In the genomic region with DNA sequence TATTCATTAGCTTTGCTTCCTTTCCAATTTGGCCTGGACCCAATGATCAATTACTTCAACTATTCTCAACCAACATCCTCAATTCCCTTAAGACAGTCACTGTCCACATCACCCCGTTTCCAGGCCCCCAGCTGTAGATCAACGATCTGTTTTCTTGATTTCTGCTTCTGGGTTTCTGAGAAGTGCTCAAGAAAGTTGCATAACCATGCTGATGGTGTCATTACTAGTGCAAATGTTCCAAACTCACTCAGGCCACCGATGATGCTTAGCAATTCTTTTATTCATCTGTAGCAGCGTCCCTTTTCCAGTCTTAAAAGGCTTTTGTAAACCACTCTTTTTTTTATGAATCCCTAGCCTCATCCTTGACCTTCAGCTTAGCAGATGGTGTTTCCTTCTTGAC, we compare ENCODE assay signal across 21 cellular contexts.
DNase-seq lines count a peak whose midpoint lies in the region; ATAC-seq and TF ChIP-seq lines count a peak whose summit lies in the region.
"Had no signal": no experiment of that assay in that cellular context is flagged by ENCODE, and none has a peak within 500 bp of the region (broad histone marks: within the 10 kb centered on the region; RNA-seq: fewer than 3 reads in every experiment).

No MANE protein-coding gene starts in this region.

- H3K9me3 ChIP-seq in mesenchymal stem cell (ENCODE audit: control insufficient read depth, low read length): no peaks in the 10 kb centered on the region
- no peaks in the 10 kb centered on the region for H3K9me3 ChIP-seq in upper lobe of right lung
- H3K9me3 ChIP-seq: HAP-1, neutrophil had no signal

- H3K4me1 ChIP-seq in mesenchymal stem cell (ENCODE audit: control insufficient read depth, insufficient read depth, low read depth, low read length) (peaks cover 2% of the 10 kb centered on the region), upper lobe of right lung (no peaks in the 10 kb centered on the region)
- H3K4me1 ChIP-seq: HAP-1 had no signal

- no peak overlapping the region for H4K8ac ChIP-seq in mesenchymal stem cell (ENCODE audit: low read length)

- H3K14ac ChIP-seq in mesenchymal stem cell (ENCODE audit: low read length in 2 of 2): no peak overlapping the region

- no peak overlapping the region for H3K18ac ChIP-seq in mesenchymal stem cell (ENCODE audit: low read depth in 1 of 2, low read length in 2 of 2)

- no peak overlapping the region for H3K4me2 ChIP-seq in mesenchymal stem cell (ENCODE audit: low read length, poor library complexity, severe bottlenecking)

- WGBS in mesenchymal stem cell: 77% methylated on average over 3 of the region's 4 CpGs

- H3K4me3 ChIP-seq in choroid plexus epithelial cell (ENCODE audit: low read depth, low read length): no peak overlapping the region
- H3K4me3 ChIP-seq in mesenchymal stem cell (ENCODE audit: insufficient read depth in 1 of 2, low read depth in 1 of 2, low read length in 2 of 2): no peak overlapping the region
- H3K4me3 ChIP-seq in upper lobe of right lung: no peak overlapping the region
- H3K4me3 ChIP-seq: HAP-1, K562, stomach had no signal

- H3K36me3 ChIP-seq in mesenchymal stem cell (ENCODE audit: control insufficient read depth in 1 of 2, insufficient read depth in 2 of 2, low read depth in 1 of 2, low read length in 2 of 2) (no peaks in the 10 kb centered on the region), upper lobe of right lung (no peaks in the 10 kb centered on the region)
- H3K36me3 ChIP-seq: HAP-1, neutrophil, stomach had no signal

- H2BK12ac ChIP-seq in mesenchymal stem cell (ENCODE audit: low read length in 2 of 2): no peak overlapping the region

- DNase-seq in MV-4-11 (lab: John Stamatoyannopoulos, UW): peak; percentile 22
- peak; percentile 24 for DNase-seq in choroid plexus epithelial cell (ENCODE audit: low read depth)
- DNase-seq in mesenchymal stem cell: no peak
- no peak for DNase-seq in upper lobe of right lung
- no peak for DNase-seq in NCI-H2081 treated with DMSO at 0.1 percent for 48 hours (lab: John Stamatoyannopoulos, UW)
- DNase-seq: activated CD4-positive, alpha-beta T cell treated with anti-CD3 and anti-CD28 coated beads for 48 hours; activated CD8-positive, alpha-beta memory T cell treated with anti-CD3 and anti-CD28 coated beads for 24 hours; activated effector memory CD4-positive, alpha-beta T cell treated with anti-CD3 and anti-CD28 coated beads, Interleukin-2, amount 50 U/mL, for 16 hours; activated naive CD8-positive, alpha-beta T cell treated with anti-CD3 and anti-CD28 coated beads for 36 hours; DND-41; head of caudate nucleus; small intestine; stomach; T-helper 17 cell; trophoblast cell had no signal

- intact Hi-C loops in upper lobe of right lung (cut with DNase I): no loop called here

- no peak overlapping the region for H2BK120ac ChIP-seq in mesenchymal stem cell (ENCODE audit: low read depth, low read length)

- H3K4ac ChIP-seq in mesenchymal stem cell (ENCODE audit: low read depth in 1 of 2, low read length in 2 of 2): no peak overlapping the region

- H3K79me1 ChIP-seq in mesenchymal stem cell (replicated peaks; ENCODE audit: low read length, poor library complexity, severe bottlenecking): no peaks in the 10 kb centered on the region

- no peak overlapping the region for H2AK5ac ChIP-seq in mesenchymal stem cell (ENCODE audit: low read length, severe bottlenecking)

- ATAC-seq in upper lobe of right lung (peak; percentile 43), HG03175 (IDR thresholded peaks at IDR 0.05; ENCODE audit: unreplicated experiment) (no peak)
- no peak for ATAC-seq in activated CD4-positive, CD25-positive, alpha-beta regulatory T cell treated with anti-CD3 and anti-CD28 coated beads, Interleukin-2, amount 50 U/mL, for 24 hours
- ATAC-seq: K562, SK-N-SH treated with all-trans-retinoic acid at 6 μM for 48 hours, T-helper 17 cell had no signal

- no peak overlapping the region for H2BK5ac ChIP-seq in mesenchymal stem cell (ENCODE audit: low read depth, low read length, poor library complexity, severe bottlenecking)

- H3K9ac ChIP-seq in mesenchymal stem cell (ENCODE audit: low read length): peak overlapping the region; percentile 64

- no peak for TF ChIP-seq CTCF in choroid plexus epithelial cell (conservative IDR thresholded peaks at IDR 0.05; ENCODE audit: low read depth, low read length)
- TF ChIP-seq CTCF in upper lobe of right lung (IDR thresholded peaks at IDR 0.05): no peak

- H3K27me3 ChIP-seq in mesenchymal stem cell (ENCODE audit: control insufficient read depth in 1 of 2, insufficient read depth in 1 of 2, low read length in 2 of 2) (no peaks in the 10 kb centered on the region), upper lobe of right lung (no peaks in the 10 kb centered on the region)
- H3K27me3 ChIP-seq: neutrophil, stomach had no signal

- no peak overlapping the region for H2AFZ ChIP-seq in mesenchymal stem cell (ENCODE audit: low read depth, low read length)

- H4K91ac ChIP-seq in mesenchymal stem cell (ENCODE audit: low read length): no peak overlapping the region

- no peak overlapping the region for H2BK15ac ChIP-seq in mesenchymal stem cell (ENCODE audit: low read depth, poor library complexity, severe bottlenecking)

- H3K27ac ChIP-seq in mesenchymal stem cell (ENCODE audit: low read length, poor library complexity, severe bottlenecking) (no peak overlapping the region), upper lobe of right lung (no peak overlapping the region)
- H3K27ac ChIP-seq: neutrophil had no signal

- no peak overlapping the region for H3K23ac ChIP-seq in mesenchymal stem cell (ENCODE audit: low read length in 2 of 2)

Comparison
In these comparisons a context has a peak if more than half of its experiments do, and no peak if none do; other contexts are left out.
1. DNase-seq: peak in MV-4-11 (single experiment) and choroid plexus epithelial cell (single experiment); none in mesenchymal stem cell (single experiment), upper lobe of right lung (single experiment) and NCI-H2081 treated with DMSO at 0.1 percent for 48 hours (single experiment).